In genomic region chr12:109894939-109895338, GRCh38 we compare ENCODE assay signal across 34 cellular contexts.
"Had no signal": no experiment of that assay in that cellular context is flagged by ENCODE, and none has a peak within 500 bp of the region (broad histone marks: within the 10 kb centered on the region; RNA-seq: fewer than 3 reads in every experiment).

No MANE protein-coding gene starts in this region.

- H3K27ac Mint-ChIP-seq: activated B cell treated with CpG ODN at 0.5 μM for 24 hours; activated naive CD4-positive, alpha-beta T cell treated with anti-CD3 and anti-CD28 coated beads, Interleukin-2, amount 10 ng/mL, durations not matched to agents 7 days and 5 days; activated naive CD8-positive, alpha-beta T cell treated with anti-CD3 and anti-CD28 coated beads, Interleukin-2, amount 10 ng/mL, durations not matched to agents 7 days and 5 days; activated T-cell treated with anti-CD3 and anti-CD28 coated beads, Interleukin-2, amount 50 U/mL, for 24 hours; activated T-cell treated with anti-CD3 and anti-CD28 coated beads, Interleukin-2, amount 50 U/mL, for 72 hours; brain; dendritic cell treated with granulocyte-macrophage colony-stimulating factor and Interleukin-4, amounts not matched to agents 40 ng/mL and 50 ng/mL, for 4 days; T-helper 17 cell; T-helper 2 cell treated with Interferon-gamma antibody and Interleukin-4, amounts not matched to agents 5 μg/mL and 100 μg/mL, for 36 hours had no signal

- H3K4me3 ChIP-seq: ascending aorta, breast epithelium, cardiac muscle cell, colonic mucosa, dorsolateral prefrontal cortex had no signal

- H3K36me3 ChIP-seq: ascending aorta, breast epithelium, cardiac muscle cell, colonic mucosa, WERI-Rb-1 had no signal

- H3K27ac ChIP-seq: ascending aorta, breast epithelium, cardiac muscle cell, colonic mucosa, dorsolateral prefrontal cortex, WERI-Rb-1 had no signal

- H3K4me1 ChIP-seq: breast epithelium, colonic mucosa had no signal

- ATAC-seq: activated CD4-positive, CD25-positive, alpha-beta regulatory T cell treated with anti-CD3 and anti-CD28 coated beads, Interleukin-2, amount 50 U/mL, for 24 hours; activated T-cell treated with anti-CD3 and anti-CD28 coated beads, Interleukin-2, amount 50 U/mL, for 72 hours; esophagus mucosa; T-helper 17 cell had no signal

- H3K27me3 Mint-ChIP-seq: activated B cell treated with CpG ODN at 0.5 μM for 24 hours; activated naive CD8-positive, alpha-beta T cell treated with anti-CD3 and anti-CD28 coated beads, Interleukin-2, amount 10 ng/mL, durations not matched to agents 7 days and 5 days; activated T-cell treated with anti-CD3 and anti-CD28 coated beads, Interleukin-2, amount 50 U/mL, for 24 hours; dendritic cell treated with granulocyte-macrophage colony-stimulating factor and Interleukin-4, amounts not matched to agents 40 ng/mL and 50 ng/mL, for 4 days; T-helper 17 cell had no signal

- H3K36me3 Mint-ChIP-seq: activated naive CD4-positive, alpha-beta T cell treated with anti-CD3 and anti-CD28 coated beads, Interleukin-2, amount 10 ng/mL, durations not matched to agents 7 days and 5 days; activated naive CD8-positive, alpha-beta T cell treated with anti-CD3 and anti-CD28 coated beads, Interleukin-2, amount 10 ng/mL, durations not matched to agents 7 days and 5 days; brain had no signal

- H3K27me3 ChIP-seq: ascending aorta, breast epithelium, colonic mucosa had no signal

- H3K9me3 ChIP-seq: ascending aorta, breast epithelium, colonic mucosa had no signal

- H3K4me3 Mint-ChIP-seq: activated B cell treated with CpG ODN at 0.5 μM for 24 hours; activated naive CD4-positive, alpha-beta T cell treated with anti-CD3 and anti-CD28 coated beads, Interleukin-2, amount 10 ng/mL, durations not matched to agents 7 days and 5 days; activated naive CD8-positive, alpha-beta T cell treated with anti-CD3 and anti-CD28 coated beads, Interleukin-2, amount 10 ng/mL, durations not matched to agents 7 days and 5 days; activated T-cell treated with anti-CD3 and anti-CD28 coated beads, Interleukin-2, amount 50 U/mL, for 24 hours; activated T-cell treated with anti-CD3 and anti-CD28 coated beads, Interleukin-2, amount 50 U/mL, for 72 hours; brain; dendritic cell treated with granulocyte-macrophage colony-stimulating factor and Interleukin-4, amounts not matched to agents 40 ng/mL and 50 ng/mL, for 4 days; endodermal cell; T-helper 17 cell; T-helper 2 cell treated with Interferon-gamma antibody and Interleukin-4, amounts not matched to agents 5 μg/mL and 100 μg/mL, for 36 hours had no signal

- H3K9me3 Mint-ChIP-seq: activated B cell treated with CpG ODN at 0.5 μM for 24 hours; activated naive CD4-positive, alpha-beta T cell treated with anti-CD3 and anti-CD28 coated beads, Interleukin-2, amount 10 ng/mL, durations not matched to agents 7 days and 5 days; activated naive CD4-positive, alpha-beta T cell treated with anti-CD3 and anti-CD28 coated beads, Interleukin-2, amount 50 U/mL, for 72 hours; activated naive CD8-positive, alpha-beta T cell treated with anti-CD3 and anti-CD28 coated beads, Interleukin-2, amount 10 ng/mL, durations not matched to agents 7 days and 5 days; activated T-cell treated with anti-CD3 and anti-CD28 coated beads, Interleukin-2, amount 50 U/mL, for 24 hours; activated T-cell treated with anti-CD3 and anti-CD28 coated beads, Interleukin-2, amount 50 U/mL, for 72 hours; dendritic cell treated with granulocyte-macrophage colony-stimulating factor and Interleukin-4, amounts not matched to agents 40 ng/mL and 50 ng/mL, for 4 days; endodermal cell; T-helper 2 cell treated with Interferon-gamma antibody and Interleukin-4, amounts not matched to agents 5 μg/mL and 100 μg/mL, for 36 hours had no signal

- DNase-seq: activated B cell treated with CpG ODN at 0.5 μM for 24 hours; activated CD4-positive, alpha-beta T cell treated with anti-CD3 and anti-CD28 coated beads for 48 hours; activated CD4-positive, alpha-beta T cell treated with anti-CD3 and anti-CD28 coated beads, Interleukin-2, amount 50 U/mL, for 1 hour; activated CD4-positive, alpha-beta T cell treated with anti-CD3 and anti-CD28 coated beads, Interleukin-2, amount 50 U/mL, for 48 hours; activated CD8-positive, alpha-beta memory T cell treated with anti-CD3 and anti-CD28 coated beads, Interleukin-2, amount 50 U/mL, for 48 hours; activated gamma-delta T cell; activated naive CD4-positive, alpha-beta T cell; activated naive CD4-positive, alpha-beta T cell treated with anti-CD3 and anti-CD28 coated beads, Interleukin-2, amount 10 ng/mL, durations not matched to agents 7 days and 5 days; activated naive CD8-positive, alpha-beta T cell treated with anti-CD3 and anti-CD28 coated beads, Interleukin-2, amount 10 ng/mL, durations not matched to agents 7 days and 5 days; activated T-cell treated with anti-CD3 and anti-CD28 coated beads for 4 hours; activated T-cell treated with anti-CD3 and anti-CD28 coated beads, Interleukin-2, amount 50 U/mL, for 24 hours; activated T-cell treated with anti-CD3 and anti-CD28 coated beads, Interleukin-2, amount 50 U/mL, for 72 hours; central memory CD4-positive, alpha-beta T cell; cerebellar nuclear complex; colonic mucosa; dorsolateral prefrontal cortex; effector memory CD4-positive, alpha-beta T cell; endodermal cell; foreskin fibroblast; glutamatergic neuron; T-helper 1 cell; T-helper 17 cell; T1000; WERI-Rb-1 had no signal

- FAIRE-seq: frontal cortex had no signal
